Comparison of ENCODE assay signal across 1 cellular context in the genomic region with DNA sequence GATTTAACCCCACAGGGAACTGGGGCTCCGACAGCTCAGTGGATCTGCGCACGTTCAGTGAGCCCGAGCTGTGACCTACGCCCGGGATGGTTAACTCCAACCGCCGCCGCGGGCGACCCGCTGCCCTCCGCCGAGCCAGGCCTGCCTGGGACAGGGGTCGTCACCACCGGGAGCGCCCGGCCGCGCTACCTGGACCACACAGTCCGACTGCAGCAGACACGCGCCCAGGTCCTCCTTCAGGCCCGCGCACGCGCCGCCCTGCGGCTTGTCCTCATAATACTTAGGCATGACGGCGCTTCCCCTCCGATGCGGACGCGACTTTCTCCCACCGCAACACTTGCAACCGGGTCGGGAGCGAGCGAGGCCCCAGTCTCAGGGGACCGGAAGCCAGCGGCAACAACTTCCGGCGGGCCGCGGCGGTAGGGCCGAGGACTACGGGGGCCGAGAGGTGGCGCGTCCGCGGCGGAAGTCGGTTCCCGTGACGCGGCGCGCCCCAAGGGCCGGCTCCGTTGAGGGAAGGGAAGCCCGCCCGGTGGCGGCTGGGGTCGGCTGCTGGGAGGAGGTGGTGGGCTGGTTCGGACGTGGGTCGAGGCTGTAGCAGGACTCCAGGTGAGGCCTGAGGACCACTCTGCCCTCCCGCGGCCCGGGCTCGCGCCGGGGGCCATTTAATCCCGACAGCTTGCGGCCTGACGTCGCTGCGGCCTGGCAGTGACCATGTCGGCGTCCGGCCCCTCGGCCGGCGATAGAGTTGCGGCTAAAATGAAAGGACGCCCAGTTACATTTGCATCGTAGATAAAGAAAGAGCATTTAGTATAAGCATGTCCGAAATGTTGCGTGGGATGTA.
A peak's percentile ranks its signal among the peaks of the same experiment; 100 is the strongest.
TF ChIP-seq lines count a peak whose summit lies in the region.

A gene with protein sequence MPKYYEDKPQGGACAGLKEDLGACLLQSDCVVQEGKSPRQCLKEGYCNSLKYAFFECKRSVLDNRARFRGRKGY (minus strand): TSS at position 395 of the 844 bp plus-strand sequence. CDS start 107 bp downstream, at position 288.
A gene with protein sequence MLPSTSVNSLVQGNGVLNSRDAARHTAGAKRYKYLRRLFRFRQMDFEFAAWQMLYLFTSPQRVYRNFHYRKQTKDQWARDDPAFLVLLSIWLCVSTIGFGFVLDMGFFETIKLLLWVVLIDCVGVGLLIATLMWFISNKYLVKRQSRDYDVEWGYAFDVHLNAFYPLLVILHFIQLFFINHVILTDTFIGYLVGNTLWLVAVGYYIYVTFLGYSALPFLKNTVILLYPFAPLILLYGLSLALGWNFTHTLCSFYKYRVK (plus strand): TSS at position 472 of the 844 bp plus-strand sequence. CDS start 1,171 bp downstream, outside the sequence.

TF ChIP-seq in A549, 52 proteins besides CTCF, POLR2A, EP300 and RAD21 (continued from another document):
- TF ChIP-seq, protein P1, sequence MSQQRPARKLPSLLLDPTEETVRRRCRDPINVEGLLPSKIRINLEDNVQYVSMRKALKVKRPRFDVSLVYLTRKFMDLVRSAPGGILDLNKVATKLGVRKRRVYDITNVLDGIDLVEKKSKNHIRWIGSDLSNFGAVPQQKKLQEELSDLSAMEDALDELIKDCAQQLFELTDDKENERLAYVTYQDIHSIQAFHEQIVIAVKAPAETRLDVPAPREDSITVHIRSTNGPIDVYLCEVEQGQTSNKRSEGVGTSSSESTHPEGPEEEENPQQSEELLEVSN (IDR thresholded peaks at IDR 0.05; ENCODE audit: borderline replicate concordance, low read depth): peak; percentile 57; the same call in 1 of the 2 replicates
- TF ChIP-seq, protein P2, sequence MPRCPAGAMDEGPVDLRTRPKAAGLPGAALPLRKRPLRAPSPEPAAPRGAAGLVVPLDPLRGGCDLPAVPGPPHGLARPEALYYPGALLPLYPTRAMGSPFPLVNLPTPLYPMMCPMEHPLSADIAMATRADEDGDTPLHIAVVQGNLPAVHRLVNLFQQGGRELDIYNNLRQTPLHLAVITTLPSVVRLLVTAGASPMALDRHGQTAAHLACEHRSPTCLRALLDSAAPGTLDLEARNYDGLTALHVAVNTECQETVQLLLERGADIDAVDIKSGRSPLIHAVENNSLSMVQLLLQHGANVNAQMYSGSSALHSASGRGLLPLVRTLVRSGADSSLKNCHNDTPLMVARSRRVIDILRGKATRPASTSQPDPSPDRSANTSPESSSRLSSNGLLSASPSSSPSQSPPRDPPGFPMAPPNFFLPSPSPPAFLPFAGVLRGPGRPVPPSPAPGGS (IDR thresholded peaks at IDR 0.05): peak; percentile 69
- TF ChIP-seq ZSCAN20 (CRISPR knock-in tag; IDR thresholded peaks at IDR 0.05) (no peak), KDM1A (IDR thresholded peaks at IDR 0.05; ENCODE audit: low read depth) (no peak), MYC (IDR thresholded peaks at IDR 0.05; ENCODE audit: borderline replicate concordance, low read length) (peak; percentile 56; the same call in 1 of the 2 replicates), PHF8 (IDR thresholded peaks at IDR 0.05; ENCODE audit: borderline replicate concordance, low read depth) (peak; percentile 98)
- TF ChIP-seq, protein P3, sequence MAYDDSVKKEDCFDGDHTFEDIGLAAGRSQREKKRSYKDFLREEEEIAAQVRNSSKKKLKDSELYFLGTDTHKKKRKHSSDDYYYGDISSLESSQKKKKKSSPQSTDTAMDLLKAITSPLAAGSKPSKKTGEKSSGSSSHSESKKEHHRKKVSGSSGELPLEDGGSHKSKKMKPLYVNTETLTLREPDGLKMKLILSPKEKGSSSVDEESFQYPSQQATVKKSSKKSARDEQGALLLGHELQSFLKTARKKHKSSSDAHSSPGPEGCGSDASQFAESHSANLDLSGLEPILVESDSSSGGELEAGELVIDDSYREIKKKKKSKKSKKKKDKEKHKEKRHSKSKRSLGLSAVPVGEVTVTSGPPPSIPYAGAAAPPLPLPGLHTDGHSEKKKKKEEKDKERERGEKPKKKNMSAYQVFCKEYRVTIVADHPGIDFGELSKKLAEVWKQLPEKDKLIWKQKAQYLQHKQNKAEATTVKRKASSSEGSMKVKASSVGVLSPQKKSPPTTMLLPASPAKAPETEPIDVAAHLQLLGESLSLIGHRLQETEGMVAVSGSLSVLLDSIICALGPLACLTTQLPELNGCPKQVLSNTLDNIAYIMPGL (CRISPR knock-in tag; IDR thresholded peaks at IDR 0.05; ENCODE audit: borderline replicate concordance): peak; percentile 77; the same call in 1 of the 2 replicates
